In the genomic region with DNA sequence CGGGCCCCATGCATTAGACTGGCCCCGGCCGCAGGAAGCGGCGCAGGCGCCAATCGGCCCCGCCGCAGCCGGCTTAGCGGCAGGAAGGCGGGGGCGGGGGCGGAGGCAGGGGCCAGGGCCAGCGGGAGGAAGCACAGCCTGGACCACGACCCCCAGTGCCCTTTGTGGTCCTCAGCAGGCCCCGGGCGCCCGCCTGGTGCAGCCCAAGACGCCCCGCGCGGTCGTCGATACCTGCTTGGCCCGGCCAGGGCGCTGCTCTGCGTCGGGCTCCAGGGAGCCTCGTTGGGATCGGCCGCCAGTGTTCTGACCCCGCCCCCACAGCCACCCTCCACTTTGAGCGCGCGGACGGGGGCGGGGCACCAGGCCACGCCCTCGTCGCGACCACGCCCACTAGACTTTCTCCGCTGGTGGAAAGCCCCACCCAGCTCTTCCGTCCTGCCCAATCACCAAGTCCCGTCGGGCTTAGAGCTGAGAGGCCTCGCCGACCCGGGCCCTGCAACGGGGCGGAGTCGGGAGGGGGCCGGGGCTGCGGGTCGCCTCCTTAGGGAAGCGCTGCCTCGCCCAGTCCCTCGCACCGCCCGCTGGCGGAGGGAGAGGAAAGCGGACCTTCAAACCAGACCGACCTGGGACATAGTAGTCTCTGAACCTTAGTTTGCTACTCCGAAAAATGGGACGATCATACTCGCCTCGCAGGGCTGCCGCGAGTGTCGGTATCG, we compare ENCODE assay signal across 1 cellular context.
TF ChIP-seq lines count a peak whose summit lies in the region.

A gene with protein sequence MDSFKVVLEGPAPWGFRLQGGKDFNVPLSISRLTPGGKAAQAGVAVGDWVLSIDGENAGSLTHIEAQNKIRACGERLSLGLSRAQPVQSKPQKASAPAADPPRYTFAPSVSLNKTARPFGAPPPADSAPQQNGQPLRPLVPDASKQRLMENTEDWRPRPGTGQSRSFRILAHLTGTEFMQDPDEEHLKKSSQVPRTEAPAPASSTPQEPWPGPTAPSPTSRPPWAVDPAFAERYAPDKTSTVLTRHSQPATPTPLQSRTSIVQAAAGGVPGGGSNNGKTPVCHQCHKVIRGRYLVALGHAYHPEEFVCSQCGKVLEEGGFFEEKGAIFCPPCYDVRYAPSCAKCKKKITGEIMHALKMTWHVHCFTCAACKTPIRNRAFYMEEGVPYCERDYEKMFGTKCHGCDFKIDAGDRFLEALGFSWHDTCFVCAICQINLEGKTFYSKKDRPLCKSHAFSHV (minus strand): TSS at position 308 of the 716 bp plus-strand sequence. CDS start 1,092 bp downstream, outside the sequence.

TF ChIP-seq in IMR-90, 13 proteins besides CTCF, POLR2A, EP300 and RAD21 (continued from another document):
- TF ChIP-seq, protein P1, sequence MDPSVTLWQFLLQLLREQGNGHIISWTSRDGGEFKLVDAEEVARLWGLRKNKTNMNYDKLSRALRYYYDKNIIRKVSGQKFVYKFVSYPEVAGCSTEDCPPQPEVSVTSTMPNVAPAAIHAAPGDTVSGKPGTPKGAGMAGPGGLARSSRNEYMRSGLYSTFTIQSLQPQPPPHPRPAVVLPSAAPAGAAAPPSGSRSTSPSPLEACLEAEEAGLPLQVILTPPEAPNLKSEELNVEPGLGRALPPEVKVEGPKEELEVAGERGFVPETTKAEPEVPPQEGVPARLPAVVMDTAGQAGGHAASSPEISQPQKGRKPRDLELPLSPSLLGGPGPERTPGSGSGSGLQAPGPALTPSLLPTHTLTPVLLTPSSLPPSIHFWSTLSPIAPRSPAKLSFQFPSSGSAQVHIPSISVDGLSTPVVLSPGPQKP (IDR thresholded peaks at IDR 0.05; ENCODE audit: borderline replicate concordance, low read depth, low read length): no peak
- TF ChIP-seq NFE2L2 (IDR thresholded peaks at IDR 0.05; ENCODE audit: low read depth, low read length) (0 out of 2 replicates have a peak, but pooled peaks have one; percentile 4), BHLHE40 (IDR thresholded peaks at IDR 0.05; ENCODE audit: low read depth, low read length) (no peak; the same call in 1 of the 2 replicates), CEBPB (IDR thresholded peaks at IDR 0.05; ENCODE audit: low read depth, low read length) (no peak), MAZ (IDR thresholded peaks at IDR 0.05; ENCODE audit: borderline replicate concordance, low read depth, low read length) (peak; percentile 78; the same call in 1 of the 2 replicates), RCOR1 (IDR thresholded peaks at IDR 0.05; ENCODE audit: insufficient replicate concordance, low read length) (peak; percentile 98)
- TF ChIP-seq, protein P2, sequence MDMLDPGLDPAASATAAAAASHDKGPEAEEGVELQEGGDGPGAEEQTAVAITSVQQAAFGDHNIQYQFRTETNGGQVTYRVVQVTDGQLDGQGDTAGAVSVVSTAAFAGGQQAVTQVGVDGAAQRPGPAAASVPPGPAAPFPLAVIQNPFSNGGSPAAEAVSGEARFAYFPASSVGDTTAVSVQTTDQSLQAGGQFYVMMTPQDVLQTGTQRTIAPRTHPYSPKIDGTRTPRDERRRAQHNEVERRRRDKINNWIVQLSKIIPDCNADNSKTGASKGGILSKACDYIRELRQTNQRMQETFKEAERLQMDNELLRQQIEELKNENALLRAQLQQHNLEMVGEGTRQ (IDR thresholded peaks at IDR 0.05; ENCODE audit: low read depth, low read length): no peak
